18 cellular contexts compared by ENCODE assay signal in genomic region chr7:34339061-34339526, GRCh38.
DNase-seq lines count a peak whose midpoint lies in the region; ATAC-seq and TF ChIP-seq lines count a peak whose summit lies in the region.
"Had no signal": no experiment of that assay in that cellular context is flagged by ENCODE, and none has a peak within 500 bp of the region (broad histone marks: within the 10 kb centered on the region; RNA-seq: fewer than 3 reads in every experiment).

No MANE protein-coding gene starts in this region.

- H2BK5ac ChIP-seq in trophoblast cell (ENCODE audit: low read depth, low read length, poor library complexity), result no peak overlapping the region

- no peak overlapping the region for H3K18ac ChIP-seq in trophoblast cell (ENCODE audit: low read length)

- no peak overlapping the region for H2AK5ac ChIP-seq in trophoblast cell (ENCODE audit: low read length)

- H3K4me3 ChIP-seq in RWPE2 (ENCODE audit: severe bottlenecking) (no peak overlapping the region), epithelial cell of proximal tubule (ENCODE audit: low read depth, low read length) (no peak overlapping the region), trophoblast cell (ENCODE audit: low read depth, low read length) (no peak overlapping the region)

- no peak overlapping the region for H3K4me2 ChIP-seq in trophoblast cell (ENCODE audit: low read length)

- H2BK120ac ChIP-seq in trophoblast cell (ENCODE audit: insufficient read depth, low read length, poor library complexity), result no peak overlapping the region

- H3K79me2 ChIP-seq in trophoblast cell (ENCODE audit: control insufficient read depth, insufficient read depth, low read length, poor library complexity), result no peaks in the 10 kb centered on the region

- H3K79me1 ChIP-seq in trophoblast cell (ENCODE audit: low read length), result no peaks in the 10 kb centered on the region

- no peak overlapping the region for H4K91ac ChIP-seq in trophoblast cell (ENCODE audit: low read depth, low read length)

- no peak overlapping the region for H3K14ac ChIP-seq in trophoblast cell (ENCODE audit: low read length)

- no CpG with 5 or more reads among the region's 3 CpGs for WGBS in trophoblast cell (ENCODE audit: extremely low coverage, insufficient coverage, insufficient read length)

- H3K27ac ChIP-seq in RWPE2 (ENCODE audit: poor library complexity, severe bottlenecking), result no peak overlapping the region
- H3K27ac ChIP-seq in trophoblast cell (ENCODE audit: low read depth, low read length), result no peak overlapping the region
- H3K27ac ChIP-seq: neutrophil had no signal

- ATAC-seq in RWPE2 (ENCODE audit: low read depth) (peak; percentile 69), GM18502 (IDR thresholded peaks at IDR 0.05; ENCODE audit: poor library complexity, unreplicated experiment) (no peak)
- ATAC-seq: activated CD8-positive, alpha-beta T cell treated with anti-CD3 and anti-CD28 coated beads, Interleukin-2, amount 10 ng/mL, durations not matched to agents 7 days and 5 days; stimulated activated effector memory CD8-positive, alpha-beta T cell treated with anti-CD3 and anti-CD28 coated beads, Interleukin-12 subunit alpha, Interleukin-12 subunit beta, amount 100 ng/mL, for 72 hours; T-helper 17 cell had no signal

- no peak overlapping the region for H3K23ac ChIP-seq in trophoblast cell (ENCODE audit: low read length)

- DNase-seq in GM04503 (ENCODE audit: low read depth), result peak; percentile 71
- DNase-seq in RWPE2 (ENCODE audit: low spot score), result no peak
- peak; percentile 39 for DNase-seq in epithelial cell of proximal tubule (ENCODE audit: low read depth)
- DNase-seq in trophoblast cell, result peak; percentile 81 to 90
- DNase-seq in cerebellum (ENCODE audit: low spot score), result no peak
- no peak for DNase-seq in AG20443 (ENCODE audit: low spot score)
- DNase-seq: activated B cell treated with CpG ODN at 0.5 μM for 24 hours; activated CD8-positive, alpha-beta T cell treated with anti-CD3 and anti-CD28 coated beads, Interleukin-2, amount 10 ng/mL, durations not matched to agents 7 days and 5 days; activated T-cell treated with anti-CD3 and anti-CD28 coated beads, Interleukin-2, amount 50 U/mL, for 48 hours; CD8-positive, alpha-beta memory T cell; cortex of kidney; DMS79 treated with DMSO at 0.1 percent for 48 hours; Kasumi-1; NCI-H1417; T-helper 17 cell had no signal

- no peak overlapping the region for H4K12ac ChIP-seq in trophoblast cell (ENCODE audit: low read depth, low read length)

- peaks cover 1% of the 10 kb centered on the region for H3K9me3 ChIP-seq in RWPE2 (ENCODE audit: severe bottlenecking)
- H3K9me3 ChIP-seq in trophoblast cell (ENCODE audit: insufficient read depth, low read depth, low read length), result no peaks in the 10 kb centered on the region
- H3K9me3 ChIP-seq: neutrophil had no signal

- H4K8ac ChIP-seq in trophoblast cell (ENCODE audit: low read depth, low read length), result no peak overlapping the region

- no peak overlapping the region for H2AFZ ChIP-seq in trophoblast cell (ENCODE audit: insufficient read depth, low read length, poor library complexity)

- TF ChIP-seq CTCF in RWPE2 (IDR thresholded peaks at IDR 0.05; ENCODE audit: poor library complexity, severe bottlenecking), result no peak
- no peak for TF ChIP-seq CTCF in epithelial cell of proximal tubule (conservative IDR thresholded peaks at IDR 0.05; ENCODE audit: low read depth, low read length)

- H3K4ac ChIP-seq in trophoblast cell (ENCODE audit: low read depth, low read length), result no peak overlapping the region

- no peak overlapping the region for H3K9ac ChIP-seq in trophoblast cell (ENCODE audit: low read length)

- no peaks in the 10 kb centered on the region for H3K36me3 ChIP-seq in RWPE2 (ENCODE audit: low read depth)
- no peaks in the 10 kb centered on the region for H3K36me3 ChIP-seq in trophoblast cell (ENCODE audit: control insufficient read depth in 1 of 2, insufficient read depth in 2 of 2, low read length in 2 of 2)
- H3K36me3 ChIP-seq: neutrophil had no signal

- H2BK12ac ChIP-seq in trophoblast cell (ENCODE audit: low read length), result no peak overlapping the region

- H3K4me1 ChIP-seq in RWPE2 (ENCODE audit: insufficient read depth, poor library complexity, severe bottlenecking) (peaks cover 5% of the 10 kb centered on the region), trophoblast cell (ENCODE audit: control insufficient read depth in 1 of 2, insufficient read depth in 2 of 2, low read length in 2 of 2) (no peaks in the 10 kb centered on the region)

- H3K27me3 ChIP-seq in RWPE2 (ENCODE audit: insufficient read depth, poor library complexity, severe bottlenecking) (no peaks in the 10 kb centered on the region), trophoblast cell (ENCODE audit: insufficient read depth, low read length) (no peaks in the 10 kb centered on the region)
- H3K27me3 ChIP-seq: neutrophil had no signal

Comparison
In these comparisons a context has a peak if more than half of its experiments do, and no peak if none do; other contexts are left out.
1. DNase-seq: peak in GM04503 (single experiment), epithelial cell of proximal tubule (single experiment) and trophoblast cell (2 of 2); none in RWPE2 (single experiment), cerebellum (single experiment) and AG20443 (single experiment).